Comparison of ENCODE assay signal across 10 cellular contexts in genomic region chr17:34997355-34997862, GRCh38. TPM values are rescaled to one million over a fixed set of nuclear protein-coding genes. Genes with fewer than 3 reads are reported as not detected.
DNase-seq lines count a peak whose midpoint lies in the region; ATAC-seq and TF ChIP-seq lines count a peak whose summit lies in the region.
"Had no signal": no experiment of that assay in that cellular context is flagged by ENCODE, and none has a peak within 500 bp of the region (broad histone marks: within the 10 kb centered on the region; RNA-seq: fewer than 3 reads in every experiment).

No MANE protein-coding gene starts in this region.

- H3K27me3 Mint-ChIP-seq in Calu3 (ENCODE audit: unreplicated experiment) = no peaks in the 10 kb centered on the region
- H3K27me3 Mint-ChIP-seq: naive thymus-derived CD4-positive, alpha-beta T cell had no signal

- peaks cover 4% of the 10 kb centered on the region for H3K36me3 Mint-ChIP-seq in Calu3 (ENCODE audit: insufficient read depth, unreplicated experiment)

- H3K9me3 ChIP-seq in prostate gland = no peaks in the 10 kb centered on the region

- no TSS peak for BruUV-seq in Calu3 (replicated peaks; lab: Mats Ljungman, UMichigan)

- H3K9me3 Mint-ChIP-seq in Calu3 (ENCODE audit: low read depth, unreplicated experiment) = no peaks in the 10 kb centered on the region
- H3K9me3 Mint-ChIP-seq: naive thymus-derived CD4-positive, alpha-beta T cell had no signal

- TF ChIP-seq CTCF in prostate gland (IDR thresholded peaks at IDR 0.05) (no peak), Calu3 (IDR thresholded peaks at IDR 0.05; ENCODE audit: unreplicated experiment) (no peak)

- H3K27me3 ChIP-seq in prostate gland (replicated peaks; ENCODE audit: insufficient read depth) = no peaks in the 10 kb centered on the region

- H3K4me3 ChIP-seq in prostate gland = no peak overlapping the region

- 28% methylated on average over 11 of the region's 11 CpGs for WGBS in prostate gland

- peak overlapping the region; percentile 84 to 92 for H3K27ac ChIP-seq in prostate gland
- H3K27ac ChIP-seq: KMS-11 had no signal

- H3K4me1 ChIP-seq in prostate gland (replicated peaks) = peaks cover 19% of the 10 kb centered on the region

- H3K36me3 ChIP-seq in prostate gland = no peaks in the 10 kb centered on the region

- DNase-seq in DMS79 (lab: John Stamatoyannopoulos, UW) (peak; percentile 82), amniotic epithelial cell (ENCODE audit: low read depth) (peak; percentile 60), Right ventricle myocardium superior (no peak), prostate gland (ENCODE audit: low spot score) (peak; percentile 94), Calu3 (no peak)
- DNase-seq in stimulated activated CD4-positive, alpha-beta T cell treated with anti-CD3 and anti-CD28 coated beads, Interleukin-4, amount 100 ng/mL, for 4 hours = no peak

- intact Hi-C loops in Right ventricle myocardium superior (cut with DNase I) (loop anchor here (10.0 kb wide), 1 partner anchor 117 kb away; the partner anchor contains the start of gene RAD51D), prostate gland (cut with DNase I) (no loop called here), Calu3 (cut with micrococcal nuclease; ENCODE audit: unreplicated experiment) (no loop called here)

- no peak overlapping the region for H3K27ac Mint-ChIP-seq in Calu3 (ENCODE audit: unreplicated experiment)

- CTCF ChIA-PET in Calu3 (lab: Charles Lee) = no interaction called here

- TF ChIP-seq POLR2A in prostate gland (IDR thresholded peaks at IDR 0.05) = no peak

- peak; percentile 84 for ATAC-seq in Right ventricle myocardium superior (ENCODE audit: poor library complexity)
- no peak for ATAC-seq in GM21717 (IDR thresholded peaks at IDR 0.05; ENCODE audit: unreplicated experiment)
- no peak for ATAC-seq in HG02642 (IDR thresholded peaks at IDR 0.05; ENCODE audit: poor library complexity, unreplicated experiment)

- no peaks in the 10 kb centered on the region for H3K4me1 Mint-ChIP-seq in Calu3 (ENCODE audit: low read depth, unreplicated experiment)

- H3K4me3 Mint-ChIP-seq in Calu3 (ENCODE audit: low read depth, unreplicated experiment) = no peak overlapping the region
- H3K4me3 Mint-ChIP-seq: naive thymus-derived CD4-positive, alpha-beta T cell had no signal

RNA-seq across cellular contexts. Expression of gene LIG3, which starts 17.1 kb away (rescaled TPM):
- total RNA-seq in Right ventricle myocardium superior = 15.2 TPM
- 10 to 100 TPM; 49.2 to 54.0 TPM for total RNA-seq in prostate gland
- total RNA-seq in Calu3 (2022) = 25.8 and 30.0 TPM in 2 replicates

RNA-seq across cellular contexts. Expression of gene ZNF830, which starts 36.1 kb away (rescaled TPM):
- total RNA-seq in Right ventricle myocardium superior (8.9 TPM), prostate gland (10 to 100 TPM; 15.0 to 21.0 TPM), Calu3 (2022) (14.6 and 18.9 TPM in 2 replicates)

RNA-seq across cellular contexts. Expression of gene CCT6B, which starts 36.1 kb away (rescaled TPM):
- total RNA-seq in Right ventricle myocardium superior (1.8 TPM), prostate gland (10 to 100 TPM in 1 of 2 donors, 1 to 10 TPM in 1; 7.1 to 11.9 TPM), Calu3 (2022) (0.52 and 2.2 TPM in 2 replicates)

Comparison
In these comparisons a context has a peak if more than half of its experiments do, and no peak if none do; other contexts are left out.
1. DNase-seq: peak in DMS79 (single experiment), amniotic epithelial cell (single experiment) and prostate gland (single experiment); none in Right ventricle myocardium superior (single experiment), Calu3 (single experiment) and stimulated activated CD4-positive, alpha-beta T cell treated with anti-CD3 and anti-CD28 coated beads, Interleukin-4, amount 100 ng/mL, for 4 hours (0 of 2).